Comparison of ENCODE assay signal across 18 cellular contexts in genomic region chr1:156111355-156111962, GRCh38. TPM values are rescaled to one million over a fixed set of nuclear protein-coding genes. Genes with fewer than 3 reads are reported as not detected.
DNase-seq lines count a peak whose midpoint lies in the region; ATAC-seq, FAIRE-seq and TF ChIP-seq lines count a peak whose summit lies in the region.
"Had no signal": no experiment of that assay in that cellular context is flagged by ENCODE, and none has a peak within 500 bp of the region (broad histone marks: within the 10 kb centered on the region; RNA-seq: fewer than 3 reads in every experiment).

No MANE protein-coding gene starts in this region.

- intact Hi-C loops in K562 (cut with micrococcal nuclease) (loop anchor here (5.0 kb wide), 1 partner anchor 396 kb away; no protein-coding TSS in a partner anchor), posterior vena cava (cut with DNase I) (no loop called here)

- no peak for FAIRE-seq in K562 (lab: Jason Lieb, UNC)

- no peaks in the 10 kb centered on the region; the same call in 1 of the 2 replicates for H4K20me1 ChIP-seq in K562 (replicated peaks; ENCODE audit: control insufficient read depth, insufficient read depth, low read length)

- 42% methylated on average over 4 of the region's 4 CpGs for WGBS in K562 (ENCODE audit: insufficient coverage, low coverage, missing lambda C conversion rate)
- 84% methylated on average over 4 of the region's 4 CpGs for WGBS in suprapubic skin

- no peak overlapping the region for H2AFZ ChIP-seq in K562 (ENCODE audit: low read depth, low read length)

- ATAC-seq in K562 (no peak), memory B cell (ENCODE audit: low read depth) (no peak), left lobe of liver (no peak)
- ATAC-seq: activated CD4-positive, CD25-positive, alpha-beta regulatory T cell treated with anti-CD3 and anti-CD28 coated beads, Interleukin-2, amount 50 U/mL, for 24 hours had no signal

- no peak overlapping the region for H3K9ac ChIP-seq in K562 (ENCODE audit: insufficient read depth in 1 of 2, low read depth in 2 of 2, low read length in 2 of 2)

- no peak for TF ChIP-seq CTCF in K562 (IDR thresholded peaks at IDR 0.05 in 2 of 3, conservative IDR thresholded peaks at IDR 0.05 in 1 of 3; ENCODE audit: insufficient read depth in 2 of 3, low read depth in 1 of 3, low read length in 3 of 3)
- TF ChIP-seq CTCF in suprapubic skin (IDR thresholded peaks at IDR 0.05), result no peak

- no peak overlapping the region for H3K4me3 Mint-ChIP-seq in memory B cell
- H3K4me3 Mint-ChIP-seq: T-helper 2 cell treated with Interferon-gamma antibody and Interleukin-4, amounts not matched to agents 5 μg/mL and 100 μg/mL, for 36 hours had no signal

- H3K27ac ChIP-seq in K562 (ENCODE audit: extremely low read depth, low read depth, low read length), result no peak overlapping the region
- H3K27ac ChIP-seq in suprapubic skin, result peak overlapping the region; percentile 100

- H3K9me3 ChIP-seq in K562 (replicated peaks; ENCODE audit: control insufficient read depth, insufficient read depth, low read depth, low read length) (no peaks in the 10 kb centered on the region), suprapubic skin (no peaks in the 10 kb centered on the region)

- H3K36me3 ChIP-seq in K562 (ENCODE audit: control insufficient read depth, insufficient read depth, low read length) (no peaks in the 10 kb centered on the region), suprapubic skin (no peaks in the 10 kb centered on the region)

- no peak overlapping the region for H3K4me2 ChIP-seq in K562 (ENCODE audit: insufficient read depth, low read length)

- no peaks in the 10 kb centered on the region for H3K36me3 Mint-ChIP-seq in memory B cell

- peak overlapping the region; percentile 25 for H3K27ac Mint-ChIP-seq in memory B cell
- H3K27ac Mint-ChIP-seq: T-helper 2 cell treated with Interferon-gamma antibody and Interleukin-4, amounts not matched to agents 5 μg/mL and 100 μg/mL, for 36 hours had no signal

- peaks cover 26% of the 10 kb centered on the region for H3K4me1 Mint-ChIP-seq in memory B cell

- H3K27me3 ChIP-seq in K562 (ENCODE audit: control insufficient read depth in 2 of 2, insufficient read depth in 2 of 2, low read length in 2 of 2), result no peaks in the 10 kb centered on the region
- H3K27me3 ChIP-seq in suprapubic skin, result no peaks in the 10 kb centered on the region

- POLR2A ChIA-PET in K562 (lab: Yijun Ruan, JAX), result interaction anchor here (0.7 to 3.4 kb wide), 4 partner anchors 8 to 12 kb away, joined by 3 to 25 read pairs (median 4); no protein-coding TSS in a partner anchor

- H3K4me1 ChIP-seq in K562 (replicated peaks in 1 of 2; ENCODE audit: control insufficient read depth in 2 of 2, insufficient read depth in 2 of 2, low read length in 2 of 2), result peaks cover 21 to 34% of the 10 kb centered on the region in 2 experiments
- peaks cover 53% of the 10 kb centered on the region for H3K4me1 ChIP-seq in suprapubic skin

- CTCF ChIA-PET in K562 (lab: Yijun Ruan, JAX; ENCODE audit: low intra/inter-chr PET ratio), result no interaction called here

- H3K9me1 ChIP-seq in K562 (ENCODE audit: control insufficient read depth, insufficient read depth, low read length), result no peaks in the 10 kb centered on the region

- TF ChIP-seq POLR2A in K562 (conservative IDR thresholded peaks at IDR 0.05) (no peak), suprapubic skin (IDR thresholded peaks at IDR 0.05) (no peak)

- peak; percentile 39 for DNase-seq in NCI-H2171 treated with DMSO at 0.1 percent for 48 hours (lab: John Stamatoyannopoulos, UW)
- no peak for DNase-seq in NCI-H2171 (lab: John Stamatoyannopoulos, UW)
- no peak for DNase-seq in K562 (ENCODE audit: extremely low read depth in 1 of 4, low spot score in 3 of 4)
- no peak for DNase-seq in memory B cell (ENCODE audit: low spot score in 2 of 2)
- no peak for DNase-seq in suprapubic skin (ENCODE audit: low spot score in 2 of 2)
- DNase-seq in stimulated activated CD4-positive, alpha-beta T cell treated with anti-CD3 and anti-CD28 coated beads, Interleukin-2, amount 100 ng/mL, for 24 hours, result no peak
- no peak for DNase-seq in left lobe of liver (ENCODE audit: low spot score)
- no peak for DNase-seq in posterior vena cava (ENCODE audit: low spot score)
- DNase-seq: activated gamma-delta T cell, EL, islet precursor cell, Right ventricle myocardium superior had no signal

- H3K79me2 ChIP-seq in K562 (ENCODE audit: control insufficient read depth, insufficient read depth, low read length), result peaks cover 20% of the 10 kb centered on the region

- peaks cover 8% of the 10 kb centered on the region for H3K27me3 Mint-ChIP-seq in memory B cell

- no peak for TF ChIP-seq RAD21 in K562 (CRISPR knock-in tag; conservative IDR thresholded peaks at IDR 0.05 in 1 of 2, IDR thresholded peaks at IDR 0.05 in 1 of 2)

- in situ Hi-C loops in K562 (cut with MboI), result no loop called here

- H3K9me3 Mint-ChIP-seq in memory B cell, result no peaks in the 10 kb centered on the region
- H3K9me3 Mint-ChIP-seq: T-helper 2 cell treated with Interferon-gamma antibody and Interleukin-4, amounts not matched to agents 5 μg/mL and 100 μg/mL, for 36 hours had no signal

- no TSS peak for BruUV-seq in K562 (replicated peaks; lab: Mats Ljungman, UMichigan)

- H3K4me3 ChIP-seq in K562, result no peak overlapping the region
- H3K4me3 ChIP-seq in suprapubic skin, result no peak overlapping the region
- H3K4me3 ChIP-seq: coronary artery had no signal

- TF ChIP-seq EP300 in K562 (IDR thresholded peaks at IDR 0.05; ENCODE audit: low read length) (no peak), suprapubic skin (IDR thresholded peaks at IDR 0.05) (no peak)

RNA-seq across cellular contexts. Expression of gene LMNA, which starts 3.1 kb away (rescaled TPM):
- 84.8 and 209 TPM in 2 replicates for total RNA-seq in K562 (2011; cell fraction: chromatin; rRNA removed; ENCODE audit: low replicate concordance)
- total RNA-seq in K562 (2011; cell fraction: nucleolus; rRNA removed), result 154 and 172 TPM in 2 replicates
- 95.4 and 117 TPM in 2 replicates for total RNA-seq in K562 (2011; cell fraction: nucleoplasm; rRNA removed)
- 250 and 267 TPM in 2 replicates for total RNA-seq in K562 (2014; rRNA removed)
- total RNA-seq in K562 (2014; rRNA removed; fragmentation: Illumina TruSeq; extraction: Trizol), result 41.3 and 44.0 TPM in 2 replicates
- 89.1 and 97.7 TPM in 2 replicates for total RNA-seq in K562 (2015; rRNA removed; fragmentation: Illumina TruSeq; extraction: Trizol)
- total RNA-seq in K562 (2021), result 347 and 354 TPM in 2 replicates
- polyA plus RNA-seq in K562 (2011; rRNA removed), result 88.2 and 129 TPM in 2 replicates
- 116 and 274 TPM in 2 replicates for polyA plus RNA-seq in K562 (2011; cell fraction: cytosol; rRNA removed)
- polyA plus RNA-seq in K562 (2011; cell fraction: nucleus; rRNA removed), result 154 and 164 TPM in 2 replicates
- 193 TPM in 2 replicates for polyA plus RNA-seq in K562 (2012)
- polyA plus RNA-seq in K562 (2014; fragmentation: Illumina TruSeq; extraction: Trizol), result 77.1 and 104 TPM in 2 replicates
- polyA plus RNA-seq in K562 (2014; fragmentation: Nextera tagmentation; extraction: Ambion mirVana), result 1 to 10 TPM in 1 of 2 experiments, under 1 TPM in 1; 1.00 to 4.5 TPM
- 123 and 166 TPM in 2 replicates for polyA plus RNA-seq in K562 (2014; rRNA removed)
- 104 and 109 TPM in 2 replicates for polyA minus RNA-seq in K562 (2011; rRNA and poly(A)+ RNA removed)
- 151 and 176 TPM in 2 replicates for polyA minus RNA-seq in K562 (2011; cell fraction: cytosol; rRNA and poly(A)+ RNA removed)
- polyA minus RNA-seq in K562 (2011; cell fraction: nucleus; rRNA and poly(A)+ RNA removed), result 47.4 and 69.6 TPM in 2 replicates
- total RNA-seq in suprapubic skin, result 100 to 1,000 TPM; 574 to 977 (median 714) TPM
- total RNA-seq in left lobe of liver, result 120 TPM
- total RNA-seq in posterior vena cava, result 100 to 1,000 TPM; 500 to 599 TPM

RNA-seq across cellular contexts. Expression of gene MEX3A, which starts 29.2 kb away (rescaled TPM):
- 4.5 and 10.4 TPM in 2 replicates for total RNA-seq in K562 (2011; cell fraction: chromatin; rRNA removed; ENCODE audit: low replicate concordance)
- total RNA-seq in K562 (2011; cell fraction: nucleolus; rRNA removed), result 5.4 and 5.8 TPM in 2 replicates
- total RNA-seq in K562 (2011; cell fraction: nucleoplasm; rRNA removed), result 5.7 and 7.9 TPM in 2 replicates
- total RNA-seq in K562 (2014; rRNA removed) (7.3 and 8.0 TPM in 2 replicates), K562 (2014; rRNA removed; fragmentation: Illumina TruSeq; extraction: Trizol) (4.2 and 4.4 TPM in 2 replicates), K562 (2015; rRNA removed; fragmentation: Illumina TruSeq; extraction: Trizol) (4.7 and 5.1 TPM in 2 replicates), K562 (2021) (13.7 and 14.5 TPM in 2 replicates), suprapubic skin (1 to 10 TPM in 2 of 4 donors, under 1 TPM in 2; 0.42 to 2.7 (median 1.0) TPM), left lobe of liver (1.1 TPM), posterior vena cava (under 1 TPM; 0.23 to 0.76 TPM)
- polyA plus RNA-seq in K562 (2011; rRNA removed) (5.2 and 9.0 TPM in 2 replicates), K562 (2014; fragmentation: Illumina TruSeq; extraction: Trizol) (9.2 and 10.1 TPM in 2 replicates), K562 (2014; fragmentation: Nextera tagmentation; extraction: Ambion mirVana) (under 1 TPM; 0.36 to 0.37 TPM), K562 (2014; rRNA removed) (8.7 and 11.0 TPM in 2 replicates)
- polyA plus RNA-seq in K562 (2011; cell fraction: cytosol; rRNA removed), result 11.1 and 12.3 TPM in 2 replicates
- polyA plus RNA-seq in K562 (2011; cell fraction: nucleus; rRNA removed), result 14.4 and 17.6 TPM in 2 replicates
- 3.8 and 8.5 TPM in 2 replicates for polyA plus RNA-seq in K562 (2012)
- 5.8 and 6.9 TPM in 2 replicates for polyA minus RNA-seq in K562 (2011; rRNA and poly(A)+ RNA removed)
- polyA minus RNA-seq in K562 (2011; cell fraction: cytosol; rRNA and poly(A)+ RNA removed), result 10.8 and 15.0 TPM in 2 replicates
- polyA minus RNA-seq in K562 (2011; cell fraction: nucleus; rRNA and poly(A)+ RNA removed), result 2.6 and 5.0 TPM in 2 replicates
- total RNA-seq: mononuclear cell had no signal
- polyA plus RNA-seq: CD14-positive monocyte had no signal

RNA-seq across cellular contexts. Expression of gene SEMA4A, which starts 41.9 kb away (rescaled TPM):
- 2.6 and 4.3 TPM in 2 replicates for total RNA-seq in K562 (2011; cell fraction: chromatin; rRNA removed; ENCODE audit: low replicate concordance)
- 3.5 and 4.1 TPM in 2 replicates for total RNA-seq in K562 (2011; cell fraction: nucleolus; rRNA removed)
- 3.1 and 4.4 TPM in 2 replicates for total RNA-seq in K562 (2011; cell fraction: nucleoplasm; rRNA removed)
- total RNA-seq in K562 (2014; rRNA removed), result 0.45 and 0.49 TPM in 2 replicates
- total RNA-seq in K562 (2014; rRNA removed; fragmentation: Illumina TruSeq; extraction: Trizol), result 0.38 and 0.40 TPM in 2 replicates
- 0.40 and 0.72 TPM in 2 replicates for total RNA-seq in K562 (2015; rRNA removed; fragmentation: Illumina TruSeq; extraction: Trizol)
- 1.4 and 1.9 TPM in 2 replicates for total RNA-seq in K562 (2021)
- 1.7 and 3.2 TPM in 2 replicates for polyA plus RNA-seq in K562 (2011; rRNA removed)
- polyA plus RNA-seq in K562 (2011; cell fraction: cytosol; rRNA removed), result 2.0 and 2.8 TPM in 2 replicates
- 15.5 and 18.8 TPM in 2 replicates for polyA plus RNA-seq in K562 (2011; cell fraction: nucleus; rRNA removed)
- 0.77 and 2.6 TPM in 2 replicates for polyA plus RNA-seq in K562 (2012)
- polyA plus RNA-seq in K562 (2014; fragmentation: Illumina TruSeq; extraction: Trizol), result 0.79 and 1.1 TPM in 2 replicates
- under 1 TPM; 0.04 to 0.06 TPM for polyA plus RNA-seq in K562 (2014; fragmentation: Nextera tagmentation; extraction: Ambion mirVana)
- 1.0 and 1.5 TPM in 2 replicates for polyA plus RNA-seq in K562 (2014; rRNA removed)
- 0.53 and 0.96 TPM in 2 replicates for polyA minus RNA-seq in K562 (2011; rRNA and poly(A)+ RNA removed)
- polyA minus RNA-seq in K562 (2011; cell fraction: cytosol; rRNA and poly(A)+ RNA removed), result 1.7 and 2.1 TPM in 2 replicates
- 1.3 and 2.0 TPM in 2 replicates for polyA minus RNA-seq in K562 (2011; cell fraction: nucleus; rRNA and poly(A)+ RNA removed)
- 10 to 100 TPM; 43.8 to 61.2 (median 50.2) TPM for total RNA-seq in suprapubic skin
- 0.88 TPM for total RNA-seq in left lobe of liver
- 1 to 10 TPM; 5.8 to 8.0 TPM for total RNA-seq in posterior vena cava

RNA-seq across cellular contexts. Expression of gene RAB25, which starts 50.5 kb away (rescaled TPM):
- not detected in 2 replicates for total RNA-seq in K562 (2011; cell fraction: chromatin; rRNA removed; ENCODE audit: low replicate concordance)
- total RNA-seq in K562 (2011; cell fraction: nucleolus; rRNA removed), result not detected in 2 replicates
- total RNA-seq in K562 (2011; cell fraction: nucleoplasm; rRNA removed), result not detected in 2 replicates
- total RNA-seq in K562 (2014; rRNA removed), result not detected in 2 replicates
- total RNA-seq in K562 (2014; rRNA removed; fragmentation: Illumina TruSeq; extraction: Trizol), result not detected in 2 replicates
- total RNA-seq in K562 (2015; rRNA removed; fragmentation: Illumina TruSeq; extraction: Trizol), result not detected in 2 replicates
- 0.27 and 0.49 TPM in 2 replicates for total RNA-seq in K562 (2021)
- polyA plus RNA-seq in K562 (2011; rRNA removed), result 0.10 and 0.68 TPM in 2 replicates
- polyA plus RNA-seq in K562 (2011; cell fraction: cytosol; rRNA removed), result 0.30 and 0.37 TPM in 2 replicates
- polyA plus RNA-seq in K562 (2011; cell fraction: nucleus; rRNA removed), result 0.24 TPM in 1 of 2 replicates, not detected in the other
- 0.18 and 0.36 TPM in 2 replicates for polyA plus RNA-seq in K562 (2012)
- not detected in 2 replicates for polyA plus RNA-seq in K562 (2014; fragmentation: Illumina TruSeq; extraction: Trizol)
- under 1 TPM in 1 of 2 experiments, not detected in 1; 0.13 TPM for polyA plus RNA-seq in K562 (2014; fragmentation: Nextera tagmentation; extraction: Ambion mirVana)
- polyA plus RNA-seq in K562 (2014; rRNA removed), result 0.45 TPM in 1 of 2 replicates, not detected in the other
- 0.75 TPM in 1 of 2 replicates, not detected in the other for polyA minus RNA-seq in K562 (2011; rRNA and poly(A)+ RNA removed)
- not detected in 2 replicates for polyA minus RNA-seq in K562 (2011; cell fraction: cytosol; rRNA and poly(A)+ RNA removed)
- not detected in 2 replicates for polyA minus RNA-seq in K562 (2011; cell fraction: nucleus; rRNA and poly(A)+ RNA removed)
- total RNA-seq in suprapubic skin, result 100 to 1,000 TPM; 150 to 284 (median 205) TPM
- total RNA-seq in left lobe of liver, result 1.7 TPM
- not detected for total RNA-seq in posterior vena cava
- total RNA-seq: Right ventricle myocardium superior, skeletal muscle tissue had no signal
- polyA plus RNA-seq: CD14-positive monocyte had no signal

RNA-seq across cellular contexts. Expression of gene LAMTOR2, which starts 56.9 kb away (rescaled TPM):
- 9.0 and 18.3 TPM in 2 replicates for total RNA-seq in K562 (2011; cell fraction: chromatin; rRNA removed; ENCODE audit: low replicate concordance)
- total RNA-seq in K562 (2011; cell fraction: nucleolus; rRNA removed), result 19.3 and 22.5 TPM in 2 replicates
- total RNA-seq in K562 (2011; cell fraction: nucleoplasm; rRNA removed), result 16.0 and 16.2 TPM in 2 replicates
- total RNA-seq in K562 (2014; rRNA removed) (92.7 and 98.7 TPM in 2 replicates), K562 (2014; rRNA removed; fragmentation: Illumina TruSeq; extraction: Trizol) (28.6 and 43.2 TPM in 2 replicates), K562 (2015; rRNA removed; fragmentation: Illumina TruSeq; extraction: Trizol) (69.3 and 74.6 TPM in 2 replicates), K562 (2021) (59.2 and 66.6 TPM in 2 replicates), suprapubic skin (10 to 100 TPM; 27.3 to 66.6 (median 57.7) TPM), left lobe of liver (66.6 TPM), posterior vena cava (10 to 100 TPM; 34.7 to 38.4 TPM)
- polyA plus RNA-seq in K562 (2011; rRNA removed) (39.0 and 62.8 TPM in 2 replicates), K562 (2014; fragmentation: Illumina TruSeq; extraction: Trizol) (64.0 and 81.6 TPM in 2 replicates), K562 (2014; fragmentation: Nextera tagmentation; extraction: Ambion mirVana) (100 to 1,000 TPM; 157 to 161 TPM), K562 (2014; rRNA removed) (88.8 and 91.0 TPM in 2 replicates)
- polyA plus RNA-seq in K562 (2011; cell fraction: cytosol; rRNA removed), result 100 and 125 TPM in 2 replicates
- polyA plus RNA-seq in K562 (2011; cell fraction: nucleus; rRNA removed), result 37.5 and 38.3 TPM in 2 replicates
- polyA plus RNA-seq in K562 (2012), result 84.9 and 94.8 TPM in 2 replicates
- 19.4 and 21.7 TPM in 2 replicates for polyA minus RNA-seq in K562 (2011; rRNA and poly(A)+ RNA removed)
- polyA minus RNA-seq in K562 (2011; cell fraction: cytosol; rRNA and poly(A)+ RNA removed), result 15.4 and 23.8 TPM in 2 replicates
- 9.3 and 18.7 TPM in 2 replicates for polyA minus RNA-seq in K562 (2011; cell fraction: nucleus; rRNA and poly(A)+ RNA removed)

Comparison
In these comparisons a context has a peak if more than half of its experiments do, and no peak if none do; other contexts are left out.
1. RNA of gene SEMA4A, which starts 41.9 kb away (total RNA-seq): 43.8 to 61.2 TPM in suprapubic skin; 5.8 to 8.0 TPM in posterior vena cava, 0.88 TPM in left lobe of liver (single experiment) and 0.38 to 4.4 TPM in K562; every median in the first group is over 4 times any median in the second.